36 cellular contexts compared by ENCODE assay signal in genomic region chr11:77851513-77851912, GRCh38.
"Had no signal": no experiment of that assay in that cellular context is flagged by ENCODE, and none has a peak within 500 bp of the region (broad histone marks: within the 10 kb centered on the region; RNA-seq: fewer than 3 reads in every experiment).

No MANE protein-coding gene starts in this region.

- H3K27me3 Mint-ChIP-seq: activated CD8-positive, alpha-beta memory T cell treated with anti-CD3 and anti-CD28 coated beads, Interleukin-2, amount 10 ng/mL, durations not matched to agents 7 days and 5 days; activated CD8-positive, alpha-beta T cell treated with anti-CD3 and anti-CD28 coated beads for 36 hours; activated naive CD4-positive, alpha-beta T cell treated with anti-CD3 and anti-CD28 coated beads, Interleukin-2, amount 50 U/mL, for 24 hours; activated naive CD8-positive, alpha-beta T cell treated with anti-CD3 and anti-CD28 coated beads, Interleukin-2, amount 50 U/mL, for 24 hours; naive B cell; stimulated activated naive B cell treated with anti-CD40 and anti-IgM and Interleukin-4, amounts not matched to agents 10 μg/mL and 1 μg/mL and 100 μg/mL, for 72 hours had no signal

- H3K9ac ChIP-seq: parathyroid adenoma had no signal

- H3K4me1 ChIP-seq: gastrocnemius medialis, parathyroid adenoma, right atrium auricular region, stomach, thyroid gland, upper lobe of right lung had no signal

- H3K4me1 Mint-ChIP-seq: activated CD8-positive, alpha-beta memory T cell treated with anti-CD3 and anti-CD28 coated beads, Interleukin-2, amount 10 ng/mL, durations not matched to agents 7 days and 5 days; activated naive CD4-positive, alpha-beta T cell treated with anti-CD3 and anti-CD28 coated beads, Interleukin-2, amount 50 U/mL, for 24 hours; activated naive CD8-positive, alpha-beta T cell treated with anti-CD3 and anti-CD28 coated beads, Interleukin-2, amount 50 U/mL, for 24 hours; mesothelial cell of epicardium; naive B cell; neural crest cell had no signal

- ATAC-seq: activated CD4-positive, CD25-positive, alpha-beta regulatory T cell treated with anti-CD3 and anti-CD28 coated beads, Interleukin-2, amount 50 U/mL, for 24 hours; activated CD8-positive, alpha-beta memory T cell treated with anti-CD3 and anti-CD28 coated beads, Interleukin-2, amount 10 ng/mL, durations not matched to agents 7 days and 5 days; activated CD8-positive, alpha-beta T cell treated with anti-CD3 and anti-CD28 coated beads for 36 hours; activated naive CD8-positive, alpha-beta T cell treated with anti-CD3 and anti-CD28 coated beads, Interleukin-2, amount 50 U/mL, for 24 hours; gastrocnemius medialis; stimulated activated naive B cell treated with anti-CD40 and anti-IgM and Interleukin-4, amounts not matched to agents 10 μg/mL and 1 μg/mL and 100 μg/mL, for 72 hours; upper lobe of right lung had no signal

- H3K4me2 ChIP-seq: hepatocyte had no signal

- H3K9me3 Mint-ChIP-seq: activated naive CD4-positive, alpha-beta T cell treated with anti-CD3 and anti-CD28 coated beads, Interleukin-2, amount 50 U/mL, for 24 hours had no signal

- H3K4me3 Mint-ChIP-seq: activated CD8-positive, alpha-beta memory T cell treated with anti-CD3 and anti-CD28 coated beads, Interleukin-2, amount 10 ng/mL, durations not matched to agents 7 days and 5 days; activated CD8-positive, alpha-beta T cell treated with anti-CD3 and anti-CD28 coated beads for 36 hours; activated naive CD4-positive, alpha-beta T cell treated with anti-CD3 and anti-CD28 coated beads, Interleukin-2, amount 50 U/mL, for 24 hours; activated naive CD8-positive, alpha-beta T cell treated with anti-CD3 and anti-CD28 coated beads, Interleukin-2, amount 50 U/mL, for 24 hours; mesothelial cell of epicardium; naive B cell; neural crest cell; stimulated activated naive B cell treated with anti-CD40 and anti-IgM and Interleukin-4, amounts not matched to agents 10 μg/mL and 1 μg/mL and 100 μg/mL, for 72 hours; T-helper 1 cell treated with Interleukin-12 subunit alpha and Interleukin-12 subunit beta and Interleukin-4 antibody, amounts not matched to agents 30 μg/mL and 1 μg/mL, for 36 hours had no signal

- H3K27ac ChIP-seq: cardiac muscle cell, coronary artery, dorsolateral prefrontal cortex, hepatocyte, left ventricle myocardium inferior, parathyroid adenoma, right atrium auricular region, stomach, thyroid gland, upper lobe of right lung, VCaP had no signal

- DNase-seq: activated CD4-positive, alpha-beta T cell treated with anti-CD3 and anti-CD28 coated beads, Interleukin-2, amount 50 U/mL, for 1 hour; activated CD8-positive, alpha-beta memory T cell treated with anti-CD3 and anti-CD28 coated beads, Interleukin-2, amount 10 ng/mL, durations not matched to agents 7 days and 5 days; activated CD8-positive, alpha-beta T cell treated with anti-CD3 and anti-CD28 coated beads for 36 hours; activated naive CD8-positive, alpha-beta T cell treated with anti-CD3 and anti-CD28 coated beads, Interleukin-2, amount 50 U/mL, for 24 hours; activated T-cell treated with anti-CD3 and anti-CD28 coated beads, Interleukin-2, amount 50 U/mL, for 48 hours; anterior cingulate cortex; cerebellar nuclear complex; dorsolateral prefrontal cortex; effector memory CD4-positive, alpha-beta T cell; gastrocnemius medialis; glutamatergic neuron; islet precursor cell; left ventricle myocardium inferior; naive B cell; nucleus accumbens; stimulated activated CD4-positive, alpha-beta T cell treated with anti-CD3 and anti-CD28 coated beads, Interleukin-15, amount 100 ng/mL, for 24 hours; stimulated activated CD4-positive, alpha-beta T cell treated with anti-CD3 and anti-CD28 coated beads, Interleukin-2, amount 100 ng/mL, for 24 hours; stimulated activated naive B cell treated with anti-CD40 and anti-IgM and Interleukin-4, amounts not matched to agents 10 μg/mL and 1 μg/mL and 100 μg/mL, for 72 hours; stomach; SW 1271; T-helper 9 cell; thyroid gland; upper lobe of right lung had no signal

- H2AFZ ChIP-seq: hepatocyte, parathyroid adenoma had no signal

- H3K27me3 ChIP-seq: cardiac muscle cell, dorsolateral prefrontal cortex, gastrocnemius medialis, hepatocyte, right atrium auricular region, stomach, thyroid gland, upper lobe of right lung had no signal

- H3K27ac Mint-ChIP-seq: activated CD8-positive, alpha-beta memory T cell treated with anti-CD3 and anti-CD28 coated beads, Interleukin-2, amount 10 ng/mL, durations not matched to agents 7 days and 5 days; activated CD8-positive, alpha-beta T cell treated with anti-CD3 and anti-CD28 coated beads for 36 hours; activated naive CD4-positive, alpha-beta T cell treated with anti-CD3 and anti-CD28 coated beads, Interleukin-2, amount 50 U/mL, for 24 hours; activated naive CD8-positive, alpha-beta T cell treated with anti-CD3 and anti-CD28 coated beads, Interleukin-2, amount 50 U/mL, for 24 hours; activated T-helper 2 cell treated with anti-CD3 and anti-CD28 coated beads, Interferon-gamma antibody, Interleukin-2, Interleukin-4, amounts not matched to agents 10 μg/mL and 5 μg/mL and 100 μg/mL, durations not matched to agents 14 hours and 24 hours and 36 hours; mesothelial cell of epicardium; naive B cell; stimulated activated naive B cell treated with anti-CD40 and anti-IgM and Interleukin-4, amounts not matched to agents 10 μg/mL and 1 μg/mL and 100 μg/mL, for 72 hours; T-helper 1 cell treated with Interleukin-12 subunit alpha and Interleukin-12 subunit beta and Interleukin-4 antibody, amounts not matched to agents 30 μg/mL and 1 μg/mL, for 36 hours had no signal

- H3K4me3 ChIP-seq: cardiac muscle cell, coronary artery, dorsolateral prefrontal cortex, gastrocnemius medialis, hepatocyte, left ventricle myocardium inferior, lung, right atrium auricular region, stomach, thyroid gland, upper lobe of right lung had no signal

- H3K9me3 ChIP-seq: gastrocnemius medialis, thyroid gland, upper lobe of right lung had no signal
